12 cellular contexts compared by ENCODE assay signal in the genomic region with DNA sequence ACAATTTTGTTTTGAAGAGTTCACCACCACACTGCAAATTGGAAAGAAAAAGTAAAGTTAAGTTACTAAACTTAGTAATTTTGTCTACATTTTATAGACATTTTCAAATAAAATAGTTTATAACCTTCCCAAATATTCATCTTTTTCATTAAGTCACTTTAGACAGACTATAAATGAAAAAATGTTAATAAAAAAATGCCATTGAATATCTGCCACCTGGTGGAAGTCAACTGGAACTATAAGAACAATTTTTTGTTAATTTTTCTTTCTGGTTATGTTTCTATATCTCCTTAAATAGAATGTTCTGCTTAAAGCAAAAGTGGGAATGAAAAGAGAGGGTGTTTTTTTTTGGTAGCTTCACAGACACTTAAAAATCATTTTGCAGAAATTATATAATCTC.
DNase-seq lines count a peak whose midpoint lies in the region; ATAC-seq and TF ChIP-seq lines count a peak whose summit lies in the region.
"Had no signal": no experiment of that assay in that cellular context is flagged by ENCODE, and none has a peak within 500 bp of the region (broad histone marks: within the 10 kb centered on the region; RNA-seq: fewer than 3 reads in every experiment).

No MANE protein-coding gene starts in this region.

- in situ Hi-C loops in astrocyte of the spinal cord (cut with HindIII; ENCODE audit: low sequenced_read_pairs) = no loop called here

- ATAC-seq in GM21515 (IDR thresholded peaks at IDR 0.05; ENCODE audit: unreplicated experiment) = no peak
- ATAC-seq: activated CD4-positive, CD25-positive, alpha-beta regulatory T cell treated with anti-CD3 and anti-CD28 coated beads, Interleukin-2, amount 50 U/mL, for 24 hours; mucosa of descending colon had no signal

- H3K9me3 Mint-ChIP-seq in mesothelial cell of epicardium = peaks cover 22% of the 10 kb centered on the region
- H3K9me3 Mint-ChIP-seq: dendritic cell treated with granulocyte-macrophage colony-stimulating factor and Interleukin-4, amounts not matched to agents 40 ng/mL and 50 ng/mL, for 4 days had no signal

- peak; percentile 23 for DNase-seq in DMS53 (lab: John Stamatoyannopoulos, UW)
- DNase-seq in astrocyte of the spinal cord (ENCODE audit: low read depth, low spot score) = peak; percentile 20
- DNase-seq in mesothelial cell of epicardium (ENCODE audit: low spot score in 2 of 2, unreplicated experiment in 2 of 2) = no peak
- no peak for DNase-seq in lower leg skin (ENCODE audit: low spot score in 2 of 2)
- no peak for DNase-seq in KG1 (lab: John Stamatoyannopoulos, UW)
- DNase-seq: mucosa of descending colon, NCI-H2029 had no signal

- no peaks in the 10 kb centered on the region for H3K4me1 Mint-ChIP-seq in mesothelial cell of epicardium

- H3K4me3 ChIP-seq in astrocyte of the spinal cord (ENCODE audit: low read depth, low read length) (no peak overlapping the region), lower leg skin (ENCODE audit: low read depth, poor library complexity, severe bottlenecking) (no peak overlapping the region)
- H3K4me3 ChIP-seq: mucosa of descending colon had no signal

- no peak overlapping the region for H3K27ac Mint-ChIP-seq in mesothelial cell of epicardium
- H3K27ac Mint-ChIP-seq: activated T-helper 1 cell treated with anti-CD3 and anti-CD28 coated beads, Interleukin-12 subunit alpha, Interleukin-12 subunit beta, Interleukin-2, Interleukin-4 antibody, amounts not matched to agents 30 ng/mL and 10 ng/mL and 1 ng/mL, durations not matched to agents 14 hours and 24 hours and 36 hours; dendritic cell treated with granulocyte-macrophage colony-stimulating factor and Interleukin-4, amounts not matched to agents 40 ng/mL and 50 ng/mL, for 4 days had no signal

- no peaks in the 10 kb centered on the region for H3K27me3 Mint-ChIP-seq in mesothelial cell of epicardium (ENCODE audit: low read depth)
- H3K27me3 Mint-ChIP-seq: dendritic cell treated with granulocyte-macrophage colony-stimulating factor and Interleukin-4, amounts not matched to agents 40 ng/mL and 50 ng/mL, for 4 days had no signal

- peaks cover 9% of the 10 kb centered on the region for H3K36me3 Mint-ChIP-seq in mesothelial cell of epicardium

- H3K4me3 Mint-ChIP-seq in mesothelial cell of epicardium = no peak overlapping the region
- H3K4me3 Mint-ChIP-seq: activated T-helper 1 cell treated with anti-CD3 and anti-CD28 coated beads, Interleukin-12 subunit alpha, Interleukin-12 subunit beta, Interleukin-2, Interleukin-4 antibody, amounts not matched to agents 30 ng/mL and 10 ng/mL and 1 ng/mL, durations not matched to agents 14 hours and 24 hours and 36 hours; dendritic cell treated with granulocyte-macrophage colony-stimulating factor and Interleukin-4, amounts not matched to agents 40 ng/mL and 50 ng/mL, for 4 days had no signal

- intact Hi-C loops in lower leg skin (cut with DNase I; ENCODE audit: low total_unique reads) = no loop called here

- TF ChIP-seq CTCF in LNCAP (IDR thresholded peaks at IDR 0.05) = peak; percentile 53
- peak; percentile 38 for TF ChIP-seq CTCF in astrocyte of the spinal cord (IDR thresholded peaks at IDR 0.05; ENCODE audit: low read depth, low read length)
- TF ChIP-seq CTCF in mesothelial cell of epicardium (IDR thresholded peaks at IDR 0.05; ENCODE audit: unreplicated experiment) = peak; percentile 85
- TF ChIP-seq CTCF in lower leg skin (IDR thresholded peaks at IDR 0.05) = no peak

- no peak for TF ChIP-seq POLR2A in lower leg skin (IDR thresholded peaks at IDR 0.05)

Comparison
In these comparisons a context has a peak if more than half of its experiments do, and no peak if none do; other contexts are left out.
1. DNase-seq: peak in DMS53 (single experiment) and astrocyte of the spinal cord (single experiment); none in mesothelial cell of epicardium (0 of 2), lower leg skin (0 of 2) and KG1 (single experiment).
2. CTCF ChIP-seq: peak in LNCAP (single experiment), astrocyte of the spinal cord (single experiment) and mesothelial cell of epicardium (single experiment); none in lower leg skin (0 of 3).